14 cellular contexts compared by ENCODE assay signal in genomic region chr15:39549912-39550311, GRCh38. TPM values are rescaled to one million over a fixed set of nuclear protein-coding genes. Genes with fewer than 3 reads are reported as not detected.
"Had no signal": no experiment of that assay in that cellular context is flagged by ENCODE, and none has a peak within 500 bp of the region (broad histone marks: within the 10 kb centered on the region; RNA-seq: fewer than 3 reads in every experiment).

No MANE protein-coding gene starts in this region.

- H3K36me3 Mint-ChIP-seq: naive thymus-derived CD4-positive, alpha-beta T cell had no signal

- H3K36me3 ChIP-seq: ascending aorta, colonic mucosa, tibial artery had no signal

- H3K27me3 ChIP-seq: ascending aorta, colonic mucosa, tibial artery had no signal

- H3K4me1 ChIP-seq: ascending aorta, colonic mucosa, tibial artery had no signal

- H3K27ac Mint-ChIP-seq: activated naive CD4-positive, alpha-beta T cell treated with anti-CD3 and anti-CD28 coated beads, Interleukin-2, amount 50 U/mL, for 72 hours; naive thymus-derived CD4-positive, alpha-beta T cell; stimulated activated naive CD8-positive, alpha-beta T cell treated with anti-CD3 and anti-CD28 coated beads, Interleukin-15, Interleukin-2, amounts not matched to agents 100 ng/mL and 50 ng/mL, for 24 hours had no signal

- H3K4me3 Mint-ChIP-seq: naive thymus-derived CD4-positive, alpha-beta T cell; neural crest cell; stimulated activated naive CD8-positive, alpha-beta T cell treated with anti-CD3 and anti-CD28 coated beads, Interleukin-15, Interleukin-2, amounts not matched to agents 100 ng/mL and 50 ng/mL, for 24 hours had no signal

- DNase-seq: activated T-cell treated with anti-CD3 and anti-CD28 coated beads, Interleukin-2, amount 50 U/mL, for 1 hour; colonic mucosa; hippocampal formation; mesendoderm; naive thymus-derived CD4-positive, alpha-beta T cell; retina; stimulated activated CD4-positive, alpha-beta T cell treated with anti-CD3 and anti-CD28 coated beads, Interleukin-1b, Interleukin-23, amount 100 ng/mL, for 48 hours; T-helper 9 cell had no signal

- H3K4me3 ChIP-seq: ascending aorta, colonic mucosa, skin epidermis, tibial artery had no signal

- H3K9me3 ChIP-seq: colonic mucosa, tibial artery had no signal

- ATAC-seq: activated naive CD4-positive, alpha-beta T cell treated with anti-CD3 and anti-CD28 coated beads, Interleukin-2, amount 50 U/mL, for 72 hours; naive thymus-derived CD4-positive, alpha-beta T cell had no signal

- H3K27ac ChIP-seq: ascending aorta, colonic mucosa, skin epidermis, tibial artery had no signal

RNA-seq across cellular contexts. Expression of gene THBS1, which starts 31.0 kb away (rescaled TPM):
- polyA plus RNA-seq: naive thymus-derived CD4-positive, alpha-beta T cell had no signal
